In the genomic region with DNA sequence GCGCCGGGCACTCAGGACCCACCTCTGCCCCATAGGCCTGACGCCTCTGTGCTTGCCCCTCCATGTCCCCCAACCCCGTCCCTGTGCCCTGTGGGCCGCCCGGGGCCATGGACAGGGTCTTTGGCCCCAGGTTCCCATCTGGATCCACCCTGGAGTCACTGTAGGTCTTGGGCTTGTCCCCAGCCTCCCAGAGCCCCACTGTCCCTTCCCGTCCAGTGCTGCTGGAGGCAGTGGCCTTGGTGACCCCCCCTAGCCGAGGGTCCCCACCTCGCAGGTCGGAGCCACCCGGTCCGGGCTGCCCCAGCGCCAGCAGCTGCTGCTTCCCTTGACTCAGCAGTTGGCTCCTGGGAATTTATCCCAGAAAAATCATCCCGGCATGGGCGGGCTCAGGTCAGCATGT, we compare ENCODE assay signal across 21 cellular contexts. TPM values are rescaled to one million over a fixed set of nuclear protein-coding genes. Genes with fewer than 3 reads are reported as not detected.
DNase-seq lines count a peak whose midpoint lies in the region; ATAC-seq and TF ChIP-seq lines count a peak whose summit lies in the region.
"Had no signal": no experiment of that assay in that cellular context is flagged by ENCODE, and none has a peak within 500 bp of the region (broad histone marks: within the 10 kb centered on the region; RNA-seq: fewer than 3 reads in every experiment).

No MANE protein-coding gene starts in this region.

- no peak overlapping the region for H3K14ac ChIP-seq in IMR-90 (replicated peaks; ENCODE audit: low read depth, low read length)

- H3K9me3 ChIP-seq in BLaER1 (no peaks in the 10 kb centered on the region), IMR-90 (ENCODE audit: control insufficient read depth, insufficient read depth, low read length) (no peaks in the 10 kb centered on the region), hepatocyte (ENCODE audit: low read depth) (no peaks in the 10 kb centered on the region)
- H3K9me3 ChIP-seq: A549, BE2C, HAP-1 had no signal

- peaks cover 8% of the 10 kb centered on the region for H3K79me2 ChIP-seq in hepatocyte

- H3K4me2 ChIP-seq in BLaER1: peak overlapping the region; percentile 36
- H3K4me2 ChIP-seq in IMR-90 (ENCODE audit: low read depth, low read length): no peak overlapping the region
- no peak overlapping the region for H3K4me2 ChIP-seq in hepatocyte
- H3K4me2 ChIP-seq: A549 had no signal

- H3K56ac ChIP-seq in IMR-90 (ENCODE audit: extremely low read depth, insufficient read depth, low read length): no peak overlapping the region

- no peak overlapping the region for H2AK5ac ChIP-seq in IMR-90 (ENCODE audit: low read depth, low read length)

- H3K4me1 ChIP-seq in BLaER1 (peaks cover 83% of the 10 kb centered on the region), IMR-90 (ENCODE audit: control insufficient read depth, insufficient read depth, low read length) (no peaks in the 10 kb centered on the region), hepatocyte (ENCODE audit: insufficient read depth) (peaks cover 52% of the 10 kb centered on the region)
- H3K4me1 ChIP-seq: HAP-1 had no signal

- no peak overlapping the region for H4K8ac ChIP-seq in IMR-90 (ENCODE audit: low read depth in 2 of 2, low read length in 2 of 2)

- peak overlapping the region; percentile 70 for H2AK9ac ChIP-seq in IMR-90 (replicated peaks; ENCODE audit: low read depth, low read length, poor library complexity)

- CTCF ChIA-PET in IMR-90 (lab: Yijun Ruan, JAX): no interaction called here

- TF ChIP-seq POLR2A in IMR-90 (IDR thresholded peaks at IDR 0.05; ENCODE audit: low read depth, low read length): no peak

- no peak for DNase-seq in IMR-90
- DNase-seq in hepatocyte (ENCODE audit: low spot score): no peak
- no peak for DNase-seq in NCI-H2227 (lab: John Stamatoyannopoulos, UW; ENCODE audit: unreplicated experiment)
- DNase-seq: 8988T; ACHN; AML-193; BE2C; C1 segment of cervical spinal cord; Calu3; CD4-positive, alpha-beta memory T cell; COR-L47; DMS53; DMS79 treated with DMSO at 0.1 percent for 48 hours; GF-D8; GOT3; HFFc6 had no signal

- dilution Hi-C loops in IMR-90 (cut with HindIII; ENCODE audit: low sequenced_read_pairs, unreplicated experiment): no loop called here

- no peak overlapping the region for H3K18ac ChIP-seq in IMR-90 (ENCODE audit: low read depth, low read length)

- no peak overlapping the region for H2BK120ac ChIP-seq in IMR-90 (ENCODE audit: low read depth, low read length)

- H4K91ac ChIP-seq in IMR-90 (ENCODE audit: insufficient read depth, low read depth, low read length): no peak overlapping the region

- BruUV-seq in IMR-90 (replicated peaks; lab: Mats Ljungman, UMichigan): no TSS peak

- no peak overlapping the region for H3K23ac ChIP-seq in IMR-90 (ENCODE audit: low read depth, low read length)

- H3K4me3 ChIP-seq in BLaER1 (no peak overlapping the region), IMR-90 (ENCODE audit: insufficient read depth, low read depth, low read length) (no peak overlapping the region), hepatocyte (no peak overlapping the region)
- H3K4me3 ChIP-seq: A549, HAP-1 had no signal

- POLR2A ChIA-PET in IMR-90 (lab: Charles Lee; ENCODE audit: unreplicated experiment): no interaction called here

- H3K9me1 ChIP-seq in IMR-90 (ENCODE audit: insufficient read depth, low read length): no peaks in the 10 kb centered on the region

- H3K9ac ChIP-seq in BLaER1 (0 out of 2 replicates have a peak overlapping the region, but pooled peaks have one; percentile 8), IMR-90 (ENCODE audit: low read depth, low read length) (no peak overlapping the region)

- H3K27me3 ChIP-seq in BLaER1 (no peaks in the 10 kb centered on the region), IMR-90 (ENCODE audit: control insufficient read depth, insufficient read depth, low read length) (no peaks in the 10 kb centered on the region), hepatocyte (no peaks in the 10 kb centered on the region)
- H3K27me3 ChIP-seq: BE2C had no signal

- TF ChIP-seq RAD21 in IMR-90 (IDR thresholded peaks at IDR 0.05; ENCODE audit: low read length): no peak

- no peaks in the 10 kb centered on the region for H3K79me1 ChIP-seq in IMR-90 (ENCODE audit: low read depth in 1 of 2, low read length in 2 of 2)

- no peak overlapping the region for H2BK20ac ChIP-seq in IMR-90 (ENCODE audit: low read depth, low read length)

- H2AFZ ChIP-seq in IMR-90 (replicated peaks; ENCODE audit: low read length, poor library complexity): no peak overlapping the region
- H2AFZ ChIP-seq in hepatocyte: no peak overlapping the region

- H3K4ac ChIP-seq in IMR-90 (ENCODE audit: low read depth, low read length): no peak overlapping the region

- intact Hi-C loops in IMR-90 (cut with micrococcal nuclease): loop anchor here (2.0 kb wide), 1 partner anchor 48 kb away; no protein-coding TSS in a partner anchor

- H2BK5ac ChIP-seq in IMR-90 (ENCODE audit: low read depth, low read length, poor library complexity, severe bottlenecking): no peak overlapping the region

- H3K36me3 ChIP-seq in BLaER1 (peaks cover 8% of the 10 kb centered on the region; the same call in 1 of the 2 replicates), IMR-90 (ENCODE audit: control insufficient read depth, insufficient read depth, low read length) (peaks cover 4% of the 10 kb centered on the region), hepatocyte (replicated peaks; ENCODE audit: insufficient read depth, low read depth) (no peaks in the 10 kb centered on the region)
- H3K36me3 ChIP-seq: BE2C, HAP-1 had no signal

- in situ Hi-C loops in IMR-90 (cut with MboI; ENCODE audit: low sequenced_read_pairs): no loop called here

- no peaks in the 10 kb centered on the region for H3K9me2 ChIP-seq in hepatocyte (replicated peaks; ENCODE audit: insufficient read depth)

- 90% methylated on average over 10 of the region's 15 CpGs; no CpG with 5 or more reads in 1 of the 2 experiments for WGBS in IMR-90 (ENCODE audit: extremely low coverage in 2 of 2, insufficient read length in 1 of 2), 2 experiments
- 94% methylated on average over 12 of the region's 15 CpGs for WGBS in hepatocyte (ENCODE audit: low lambda C conversion rate, missing lambda C conversion rate)

- H3K27ac ChIP-seq in BLaER1 (no peak overlapping the region), IMR-90 (ENCODE audit: insufficient read depth, low read length) (no peak overlapping the region), hepatocyte (peak overlapping the region; percentile 98)
- H3K27ac ChIP-seq: A549 had no signal

- TF ChIP-seq CTCF in IMR-90 (conservative IDR thresholded peaks at IDR 0.05; ENCODE audit: low read depth, low read length): no peak
- no peak for TF ChIP-seq CTCF in hepatocyte (IDR thresholded peaks at IDR 0.05; ENCODE audit: poor library complexity)

- ATAC-seq in IMR-90 (ENCODE audit: low read depth) (no peak), HG02938 (IDR thresholded peaks at IDR 0.05; ENCODE audit: unreplicated experiment) (no peak), HG02623 (IDR thresholded peaks at IDR 0.05; ENCODE audit: unreplicated experiment) (no peak)
- ATAC-seq: A549 had no signal

- H2BK15ac ChIP-seq in IMR-90 (ENCODE audit: low read depth, low read length): no peak overlapping the region

- H4K5ac ChIP-seq in IMR-90 (ENCODE audit: low read depth, low read length): no peak overlapping the region

- peaks cover 67% of the 10 kb centered on the region for H4K20me1 ChIP-seq in BLaER1
- H4K20me1 ChIP-seq in IMR-90 (ENCODE audit: insufficient read depth, low read length): peaks cover 7% of the 10 kb centered on the region
- no peaks in the 10 kb centered on the region for H4K20me1 ChIP-seq in hepatocyte (ENCODE audit: insufficient read depth, poor library complexity, severe bottlenecking)

TF ChIP-seq in IMR-90, 13 proteins besides CTCF, POLR2A, EP300 and RAD21:
- no peak for TF ChIP-seq FOS (IDR thresholded peaks at IDR 0.05; ENCODE audit: low read depth, low read length)
- TF ChIP-seq RFX5 (IDR thresholded peaks at IDR 0.05; ENCODE audit: low read depth, low read length): no peak
- TF ChIP-seq USF2 (IDR thresholded peaks at IDR 0.05; ENCODE audit: low read depth, low read length): no peak
- TF ChIP-seq MXI1 (IDR thresholded peaks at IDR 0.05; ENCODE audit: borderline replicate concordance, low read depth, low read length): no peak
- no peak for TF ChIP-seq BHLHE40 (IDR thresholded peaks at IDR 0.05; ENCODE audit: low read depth, low read length)
- no peak for TF ChIP-seq MAZ (IDR thresholded peaks at IDR 0.05; ENCODE audit: borderline replicate concordance, low read depth, low read length)
- no peak for TF ChIP-seq RCOR1 (IDR thresholded peaks at IDR 0.05; ENCODE audit: insufficient replicate concordance, low read length)
- TF ChIP-seq NFE2L2 (IDR thresholded peaks at IDR 0.05; ENCODE audit: low read depth, low read length): no peak
- TF ChIP-seq CHD1 (IDR thresholded peaks at IDR 0.05; ENCODE audit: low read depth, low read length): no peak
- no peak for TF ChIP-seq MAFK (IDR thresholded peaks at IDR 0.05; ENCODE audit: low read depth, low read length)
- TF ChIP-seq CEBPB (IDR thresholded peaks at IDR 0.05; ENCODE audit: low read depth, low read length): no peak
- no peak for TF ChIP-seq SMC3 (IDR thresholded peaks at IDR 0.05; ENCODE audit: low read depth, low read length)
- TF ChIP-seq ELK1 (IDR thresholded peaks at IDR 0.05; ENCODE audit: borderline replicate concordance, low read depth, low read length): no peak

RNA-seq across cellular contexts. Expression of gene ZFPM1, which starts 49.3 kb away (rescaled TPM):
- total RNA-seq in IMR-90 (2012; rRNA removed) (0.28 and 0.36 TPM in 2 replicates), hepatocyte (3.1 and 4.1 TPM in 2 replicates)
- polyA plus RNA-seq in IMR-90 (2012; rRNA removed) (1.1 and 1.8 TPM in 2 replicates), hepatocyte (8.3 and 11.9 TPM in 2 replicates)
- polyA plus RNA-seq in IMR-90 (2012; cell fraction: cytosol; rRNA removed): 1.2 and 2.4 TPM in 2 replicates
- polyA plus RNA-seq in IMR-90 (2012; cell fraction: nucleus; rRNA removed; ENCODE audit: low replicate concordance): 4.0 and 9.2 TPM in 2 replicates
